Comparison of ENCODE assay signal across 8 cellular contexts in genomic region chr2:190319557-190320498, GRCh38. TPM values are rescaled to one million over a fixed set of nuclear protein-coding genes. Genes with fewer than 3 reads are reported as not detected.
DNase-seq lines count a peak whose midpoint lies in the region; FAIRE-seq and TF ChIP-seq lines count a peak whose summit lies in the region.

Gene HIBCH (minus strand): TSS chr2:190319826. CDS start chr2:190319750, 76 bp downstream.

- H2AFZ ChIP-seq in Loucy (ENCODE audit: low read length): peak within 1 kb of the TSS; percentile 92

- H3K36me3 ChIP-seq in ES-I3 (ENCODE audit: insufficient read depth, low read length) (no peaks in the 10 kb centered on the region), Loucy (ENCODE audit: insufficient read depth, low read length) (no peaks in the 10 kb centered on the region)

- peaks cover 30% of the 10 kb centered on the region for H3K79me2 ChIP-seq in Loucy (ENCODE audit: insufficient read depth, low read length)

- TF ChIP-seq CTCF in Loucy (conservative IDR thresholded peaks at IDR 0.05; ENCODE audit: low read length) (peak; percentile 75), fibroblast of villous mesenchyme (IDR thresholded peaks at IDR 0.05; ENCODE audit: insufficient read depth, low read depth, low read length) (peak; percentile 77), neural crest cell (conservative IDR thresholded peaks at IDR 0.05) (peak; percentile 81)

- no peaks in the 10 kb centered on the region for H4K20me1 ChIP-seq in Loucy (ENCODE audit: insufficient read depth, low read length, poor library complexity, severe bottlenecking)

- H3K9ac ChIP-seq in ES-I3 (ENCODE audit: low read depth, low read length) (peak within 1 kb of the TSS; percentile 90), Loucy (ENCODE audit: low read depth, low read length, poor library complexity, severe bottlenecking) (peak within 1 kb of the TSS; percentile 79)

- peak within 1 kb of the TSS; percentile 79 for H3K4me2 ChIP-seq in Loucy (ENCODE audit: low read depth, low read length, poor library complexity, severe bottlenecking)

- no peaks in the 10 kb centered on the region for H3K9me2 ChIP-seq in Loucy (replicated peaks; ENCODE audit: low read depth, low read length)

- peak; percentile 82 for DNase-seq in H54 (ENCODE audit: insufficient read length, low spot score)
- DNase-seq in SIG-M5 (lab: John Stamatoyannopoulos, UW): peak; percentile 95
- peak; percentile 79 for DNase-seq in activated gamma-delta T cell treated with Interleukin-2 at 50 U/mL for 16 hours
- peak; percentile 98 for DNase-seq in fibroblast of villous mesenchyme (ENCODE audit: low read depth)
- DNase-seq in neural crest cell (ENCODE audit: low read depth, low spot score): peak; percentile 96
- peak; percentile 99 for DNase-seq in stromal cell of bone marrow (ENCODE audit: low read depth)

- H3K4me1 ChIP-seq in ES-I3 (ENCODE audit: insufficient read depth, low read length) (peaks cover 3% of the 10 kb centered on the region; the same call in 1 of the 2 replicates), Loucy (ENCODE audit: insufficient read depth, low read length, poor library complexity, severe bottlenecking) (peaks cover 51% of the 10 kb centered on the region)

- peak; percentile 80 for TF ChIP-seq POLR2A in H54 (IDR thresholded peaks at IDR 0.05; ENCODE audit: low read depth, low read length)

- no peaks in the 10 kb centered on the region for H3K9me3 ChIP-seq in ES-I3 (ENCODE audit: control insufficient read depth, insufficient read depth, low read length)
- no peaks in the 10 kb centered on the region for H3K9me3 ChIP-seq in Loucy (ENCODE audit: insufficient read depth, low read depth, low read length)

- peak within 1 kb of the TSS; percentile 80 for H3K4me3 ChIP-seq in Loucy (ENCODE audit: low read length, poor library complexity, severe bottlenecking)
- peak within 1 kb of the TSS; percentile 83 for H3K4me3 ChIP-seq in fibroblast of villous mesenchyme (ENCODE audit: low read depth, low read length)

- peaks cover 3% of the 10 kb centered on the region for H3K27me3 Mint-ChIP-seq in neural crest cell (ENCODE audit: low read depth)

- FAIRE-seq in H54 (lab: Jason Lieb, UNC): peak; percentile 95

- peaks cover 32% of the 10 kb centered on the region for H3K4me1 Mint-ChIP-seq in neural crest cell

- H3F3A ChIP-seq in Loucy (ENCODE audit: low read depth): 0 out of 2 replicates have a peak, but pooled peaks cover 3% of the 10 kb centered on the region

- peak within 1 kb of the TSS; percentile 72 for H3K27ac Mint-ChIP-seq in neural crest cell (ENCODE audit: unreplicated experiment)

- H3K4me3 Mint-ChIP-seq in neural crest cell: peak within 1 kb of the TSS; percentile 96

- no peaks in the 10 kb centered on the region for H3K36me3 Mint-ChIP-seq in neural crest cell (ENCODE audit: low read depth)

- H3K9me3 Mint-ChIP-seq in neural crest cell: no peaks in the 10 kb centered on the region

- H3K27me3 ChIP-seq in Loucy (ENCODE audit: insufficient read depth, low read length, poor library complexity, severe bottlenecking): no peaks in the 10 kb centered on the region

RNA-seq across cellular contexts. Expression of gene HIBCH, which starts in this region (rescaled TPM):
- total RNA-seq in fibroblast of villous mesenchyme: 13.5 and 18.6 TPM in 2 replicates
- total RNA-seq in neural crest cell: 32.6 and 33.7 TPM in 2 replicates

Comparison
In these comparisons a context has a peak if more than half of its experiments do, and no peak if none do; other contexts are left out.
1. Peak in every context shown above with its lines: DNase-seq and H3K4me3 ChIP-seq.